8 cellular contexts compared by ENCODE assay signal in the genomic region with DNA sequence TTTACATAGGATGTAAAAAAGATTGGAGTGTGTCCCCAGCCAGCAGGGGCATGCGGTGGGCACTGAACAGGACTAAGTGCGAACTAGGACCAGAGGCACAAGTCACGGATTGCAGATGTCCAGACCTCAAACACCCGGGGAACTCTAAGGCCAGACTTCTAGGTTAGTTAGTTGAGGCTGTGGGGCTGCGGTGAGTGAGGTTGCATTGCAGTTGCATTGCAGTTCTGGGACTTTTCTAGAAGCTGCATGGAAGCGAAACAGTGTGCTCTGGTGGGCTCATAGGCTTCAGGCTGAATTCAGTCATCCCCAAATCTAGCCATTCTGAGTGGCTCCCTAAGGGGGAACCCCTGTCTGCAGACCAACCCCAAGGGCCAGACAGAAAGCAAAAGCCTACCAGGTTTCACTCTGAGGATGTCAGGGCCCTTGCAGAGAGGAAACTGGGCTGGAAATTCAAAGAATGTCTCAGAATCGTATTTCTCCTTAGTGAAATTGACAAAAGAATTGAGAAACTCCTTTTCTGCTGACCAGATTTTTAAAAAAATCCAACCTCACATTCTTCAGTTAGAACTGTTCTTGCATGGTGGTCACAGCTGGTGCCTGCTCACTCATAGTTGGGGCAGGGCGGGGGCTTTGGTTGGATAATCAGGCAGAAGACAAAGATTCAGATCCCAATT.
DNase-seq lines count a peak whose midpoint lies in the region; ATAC-seq and TF ChIP-seq lines count a peak whose summit lies in the region.
"Had no signal": no experiment of that assay in that cellular context is flagged by ENCODE, and none has a peak within 500 bp of the region (broad histone marks: within the 10 kb centered on the region; RNA-seq: fewer than 3 reads in every experiment).

No MANE protein-coding gene starts in this region.

- peaks cover 11% of the 10 kb centered on the region for H3K4me1 Mint-ChIP-seq in osteocyte (ENCODE audit: unreplicated experiment)

- no peak overlapping the region for H3K4me3 Mint-ChIP-seq in osteocyte (ENCODE audit: unreplicated experiment)

- DNase-seq in osteocyte (ENCODE audit: extremely low spot score, unreplicated experiment) = peak; percentile 67
- DNase-seq in globus pallidus (ENCODE audit: low spot score) = no peak
- no peak for DNase-seq in COR-L47 (lab: John Stamatoyannopoulos, UW)
- DNase-seq in UCSD-AML1 (lab: John Stamatoyannopoulos, UW; ENCODE audit: unreplicated experiment) = no peak
- DNase-seq: NCI-H1092 treated with DMSO at 0.1 percent for 48 hours had no signal

- ATAC-seq in GM18907 (IDR thresholded peaks at IDR 0.05; ENCODE audit: unreplicated experiment) (peak; percentile 72), GM21825 (IDR thresholded peaks at IDR 0.05; ENCODE audit: unreplicated experiment) (peak; percentile 68), HG03558 (IDR thresholded peaks at IDR 0.05; ENCODE audit: extremely low read depth, unreplicated experiment) (peak; percentile 54)

- no peaks in the 10 kb centered on the region for H3K36me3 Mint-ChIP-seq in osteocyte (ENCODE audit: unreplicated experiment)

- no peak for TF ChIP-seq CTCF in osteocyte (IDR thresholded peaks at IDR 0.05)

- H3K27me3 Mint-ChIP-seq in osteocyte (ENCODE audit: unreplicated experiment) = no peaks in the 10 kb centered on the region

- H3K27ac Mint-ChIP-seq in osteocyte (ENCODE audit: unreplicated experiment) = no peak overlapping the region

- H3K9me3 Mint-ChIP-seq in osteocyte (ENCODE audit: unreplicated experiment) = no peaks in the 10 kb centered on the region
